Comparison of ENCODE assay signal across 28 cellular contexts in genomic region chr14:43316427-43316826, GRCh38.
"Had no signal": no experiment of that assay in that cellular context is flagged by ENCODE, and none has a peak within 500 bp of the region (broad histone marks: within the 10 kb centered on the region; RNA-seq: fewer than 3 reads in every experiment).

No MANE protein-coding gene starts in this region.

- H3K27ac Mint-ChIP-seq: stimulated activated effector memory CD8-positive, alpha-beta T cell treated with anti-CD3 and anti-CD28 coated beads, Interleukin-12 subunit alpha, Interleukin-12 subunit beta, amount 100 ng/mL, for 72 hours; stimulated activated memory B cell treated with anti-CD40 and anti-IgM and Interleukin-4, amounts not matched to agents 10 μg/mL and 1 μg/mL and 100 μg/mL, for 72 hours; stimulated activated naive B cell treated with anti-CD40 and anti-IgM and Interleukin-4, amounts not matched to agents 10 μg/mL and 1 μg/mL and 100 μg/mL, for 72 hours; stimulated activated naive CD8-positive, alpha-beta T cell treated with anti-CD3 and anti-CD28 coated beads, Interleukin-15, amount 100 ng/mL, for 72 hours; stimulated activated naive CD8-positive, alpha-beta T cell treated with anti-CD3 and anti-CD28 coated beads, Interleukin-15, Interleukin-2, amounts not matched to agents 100 ng/mL and 50 ng/mL, for 24 hours; type B pancreatic cell had no signal

- DNase-seq: stimulated activated CD4-positive, alpha-beta T cell treated with anti-CD3 and anti-CD28 coated beads, Interleukin-2, amount 100 ng/mL, for 48 hours; stimulated activated CD4-positive, alpha-beta T cell treated with anti-CD3 and anti-CD28 coated beads, Interleukin-4, amount 100 ng/mL, for 1 hour; stimulated activated CD4-positive, alpha-beta T cell treated with anti-CD3 and anti-CD28 coated beads, Interleukin-4, amount 100 ng/mL, for 24 hours; stimulated activated CD4-positive, alpha-beta T cell treated with anti-CD3 and anti-CD28 coated beads, Interleukin-4, amount 100 ng/mL, for 4 hours; stimulated activated CD8-positive, alpha-beta memory T cell treated with anti-CD3 and anti-CD28 coated beads, Interleukin-4, amount 100 ng/mL, for 48 hours; stimulated activated naive B cell treated with anti-CD40 and anti-IgM and Interleukin-4, amounts not matched to agents 10 μg/mL and 1 μg/mL and 100 μg/mL, for 72 hours; stimulated activated naive CD4-positive, alpha-beta T cell; stimulated activated naive CD4-positive, alpha-beta T cell treated with Interleukin-2 at 50 U/mL for 16 hours; stimulated activated naive CD8-positive, alpha-beta T cell treated with anti-CD3 and anti-CD28 coated beads, Interleukin-15, amount 100 ng/mL, for 72 hours; stimulated activated naive CD8-positive, alpha-beta T cell treated with anti-CD3 and anti-CD28 coated beads, Interleukin-15, Interleukin-2, amounts not matched to agents 100 U/mL and 50 U/mL, for 24 hours; stomach; substantia nigra; testis; thyroid gland; tibial artery; transverse colon; trophoblast cell; upper lobe of left lung; upper lobe of right lung; uterus had no signal

- H3K27ac ChIP-seq: stomach, suprapubic skin, testis, thoracic aorta, thyroid gland, tibial artery, tibial nerve, transverse colon, upper lobe of left lung, upper lobe of right lung, uterus, vagina had no signal

- H3K36me3 ChIP-seq: stomach, suprapubic skin, thoracic aorta, thyroid gland, tibial artery, tibial nerve, transverse colon, upper lobe of left lung, upper lobe of right lung, uterus, vagina had no signal

- H3K27me3 ChIP-seq: stomach, suprapubic skin, testis, thyroid gland, tibial artery, tibial nerve, transverse colon, upper lobe of left lung, upper lobe of right lung, uterus, vagina had no signal

- H3K4me1 Mint-ChIP-seq: stimulated activated effector memory CD8-positive, alpha-beta T cell treated with anti-CD3 and anti-CD28 coated beads, Interleukin-12 subunit alpha, Interleukin-12 subunit beta, amount 100 ng/mL, for 72 hours; stimulated activated memory B cell treated with anti-CD40 and anti-IgM and Interleukin-4, amounts not matched to agents 10 μg/mL and 1 μg/mL and 100 μg/mL, for 72 hours; stimulated activated naive B cell treated with anti-CD40 and anti-IgM and Interleukin-4, amounts not matched to agents 10 μg/mL and 1 μg/mL and 100 μg/mL, for 72 hours; stimulated activated naive CD8-positive, alpha-beta T cell treated with anti-CD3 and anti-CD28 coated beads, Interleukin-15, amount 100 ng/mL, for 72 hours had no signal

- ATAC-seq: stimulated activated effector memory CD8-positive, alpha-beta T cell treated with anti-CD3 and anti-CD28 coated beads, Interleukin-12 subunit alpha, Interleukin-12 subunit beta, amount 100 ng/mL, for 72 hours; stimulated activated memory B cell treated with anti-CD40 and anti-IgM and Interleukin-4, amounts not matched to agents 10 μg/mL and 1 μg/mL and 100 μg/mL, for 72 hours; stimulated activated naive B cell treated with anti-CD40 and anti-IgM and Interleukin-4, amounts not matched to agents 10 μg/mL and 1 μg/mL and 100 μg/mL, for 72 hours; stimulated activated naive CD8-positive, alpha-beta T cell treated with anti-CD3 and anti-CD28 coated beads, Interleukin-15, amount 100 ng/mL, for 72 hours; stimulated activated naive CD8-positive, alpha-beta T cell treated with anti-CD3 and anti-CD28 coated beads, Interleukin-15, Interleukin-2, amounts not matched to agents 100 U/mL and 50 U/mL, for 24 hours; upper lobe of right lung had no signal

- H3K4me3 ChIP-seq: stomach, suprapubic skin, testis, thoracic aorta, thyroid gland, tibial artery, tibial nerve, transverse colon, upper lobe of left lung, upper lobe of right lung, uterus, vagina had no signal

- H3K9me3 Mint-ChIP-seq: stimulated activated memory B cell treated with anti-CD40 and anti-IgM and Interleukin-4, amounts not matched to agents 10 μg/mL and 1 μg/mL and 100 μg/mL, for 72 hours; stimulated activated naive B cell treated with anti-CD40 and anti-IgM and Interleukin-4, amounts not matched to agents 10 μg/mL and 1 μg/mL and 100 μg/mL, for 72 hours; stimulated activated naive CD8-positive, alpha-beta T cell treated with anti-CD3 and anti-CD28 coated beads, Interleukin-15, Interleukin-2, amounts not matched to agents 100 ng/mL and 50 ng/mL, for 24 hours; type B pancreatic cell had no signal

- H3K27me3 Mint-ChIP-seq: stimulated activated memory B cell treated with anti-CD40 and anti-IgM and Interleukin-4, amounts not matched to agents 10 μg/mL and 1 μg/mL and 100 μg/mL, for 72 hours; stimulated activated naive B cell treated with anti-CD40 and anti-IgM and Interleukin-4, amounts not matched to agents 10 μg/mL and 1 μg/mL and 100 μg/mL, for 72 hours; stimulated activated naive CD8-positive, alpha-beta T cell treated with anti-CD3 and anti-CD28 coated beads, Interleukin-15, amount 100 ng/mL, for 72 hours; stimulated activated naive CD8-positive, alpha-beta T cell treated with anti-CD3 and anti-CD28 coated beads, Interleukin-15, Interleukin-2, amounts not matched to agents 100 ng/mL and 50 ng/mL, for 24 hours; type B pancreatic cell had no signal

- H3K4me1 ChIP-seq: stomach, suprapubic skin, testis, thyroid gland, tibial artery, tibial nerve, transverse colon, upper lobe of left lung, upper lobe of right lung, uterus, vagina had no signal

- H3K9me3 ChIP-seq: suprapubic skin, testis, thoracic aorta, thyroid gland, tibial artery, tibial nerve, transverse colon, upper lobe of left lung, upper lobe of right lung, uterus, vagina had no signal

- H3K36me3 Mint-ChIP-seq: stimulated activated effector memory CD8-positive, alpha-beta T cell treated with anti-CD3 and anti-CD28 coated beads, Interleukin-12 subunit alpha, Interleukin-12 subunit beta, amount 100 ng/mL, for 72 hours; stimulated activated memory B cell treated with anti-CD40 and anti-IgM and Interleukin-4, amounts not matched to agents 10 μg/mL and 1 μg/mL and 100 μg/mL, for 72 hours; stimulated activated naive B cell treated with anti-CD40 and anti-IgM and Interleukin-4, amounts not matched to agents 10 μg/mL and 1 μg/mL and 100 μg/mL, for 72 hours; type B pancreatic cell had no signal

- H3K4me3 Mint-ChIP-seq: stimulated activated effector memory CD8-positive, alpha-beta T cell treated with anti-CD3 and anti-CD28 coated beads, Interleukin-12 subunit alpha, Interleukin-12 subunit beta, amount 100 ng/mL, for 72 hours; stimulated activated memory B cell treated with anti-CD40 and anti-IgM and Interleukin-4, amounts not matched to agents 10 μg/mL and 1 μg/mL and 100 μg/mL, for 72 hours; stimulated activated naive B cell treated with anti-CD40 and anti-IgM and Interleukin-4, amounts not matched to agents 10 μg/mL and 1 μg/mL and 100 μg/mL, for 72 hours; stimulated activated naive CD8-positive, alpha-beta T cell treated with anti-CD3 and anti-CD28 coated beads, Interleukin-15, amount 100 ng/mL, for 72 hours; stimulated activated naive CD8-positive, alpha-beta T cell treated with anti-CD3 and anti-CD28 coated beads, Interleukin-15, Interleukin-2, amounts not matched to agents 100 ng/mL and 50 ng/mL, for 24 hours; type B pancreatic cell had no signal
